Comparison of ENCODE assay signal across 15 cellular contexts in genomic region chr21:28974531-28975227, GRCh38.
"Had no signal": no experiment of that assay in that cellular context is flagged by ENCODE, and none has a peak within 500 bp of the region (broad histone marks: within the 10 kb centered on the region; RNA-seq: fewer than 3 reads in every experiment).

No MANE protein-coding gene starts in this region.

- H3K9me3 Mint-ChIP-seq: activated T-cell treated with anti-CD3 and anti-CD28 coated beads, Interleukin-2, amount 50 U/mL, for 24 hours; immature natural killer cell had no signal

- ATAC-seq: right cardiac atrium had no signal

- H3K27ac Mint-ChIP-seq: nephron, progenitor cell of endocrine pancreas had no signal

- H3K4me1 ChIP-seq: spleen, stomach had no signal

- DNase-seq: activated CD4-positive, CD25-positive, alpha-beta regulatory T cell treated with anti-CD3 and anti-CD28 coated beads, Interleukin-2, amount 50 U/mL, for 72 hours; activated naive CD4-positive, alpha-beta T cell treated with anti-CD3 and anti-CD28 coated beads, Interleukin-2, amount 50 U/mL, for 16 hours; activated T-cell treated with anti-CD3 and anti-CD28 coated beads, Interleukin-2, amount 50 U/mL, for 24 hours; erythroblast; head of caudate nucleus; immature natural killer cell; mesendoderm; occipital lobe; right cardiac atrium; spleen; stomach had no signal

- H3K27ac ChIP-seq: cardiac muscle cell, spleen, stomach, thoracic aorta had no signal

- H3K9me3 ChIP-seq: spleen, stomach, thoracic aorta had no signal

- H3K27me3 Mint-ChIP-seq: activated T-cell treated with anti-CD3 and anti-CD28 coated beads, Interleukin-2, amount 50 U/mL, for 24 hours; progenitor cell of endocrine pancreas had no signal

- H3K27me3 ChIP-seq: cardiac muscle cell, spleen, stomach had no signal

- H3K4me3 ChIP-seq: cardiac muscle cell, spleen, stomach, thoracic aorta had no signal

- H3K4me3 Mint-ChIP-seq: activated T-cell treated with anti-CD3 and anti-CD28 coated beads, Interleukin-2, amount 50 U/mL, for 24 hours; immature natural killer cell; nephron had no signal
